In genomic region chr10:48684792-48685651, GRCh38 we compare ENCODE assay signal across 8 cellular contexts. TPM values are rescaled to one million over a fixed set of nuclear protein-coding genes. Genes with fewer than 3 reads are reported as not detected.
DNase-seq lines count a peak whose midpoint lies in the region; ATAC-seq and TF ChIP-seq lines count a peak whose summit lies in the region.

WDFY4 (plus strand) TSS chr10:48684873; CDS start chr10:48709733, 24,860 bp downstream.

- TF ChIP-seq CTCF in GM13977 (IDR thresholded peaks at IDR 0.05; ENCODE audit: extremely low read depth, insufficient read depth, missing control alignments): no peak

- ATAC-seq in GM21737 (IDR thresholded peaks at IDR 0.05; ENCODE audit: unreplicated experiment) (peak; percentile 65), left lobe of liver (peak; percentile 46)

- in situ Hi-C loops in GM13977 (cut with MboI; ENCODE audit: low pct_unique_long_range_greater_than_20kb, low sequenced_read_pairs, unreplicated experiment): no loop called here
- in situ Hi-C loops in ACHN (cut with HindIII; ENCODE audit: low pct_ligation_motif_present, low pct_unique_long_range_greater_than_20kb, low sequenced_read_pairs): no loop called here

- DNase-seq in GM13977 (ENCODE audit: low spot score): peak; percentile 74
- peak; percentile 76 for DNase-seq in NOMO-1 (lab: John Stamatoyannopoulos, UW; ENCODE audit: unreplicated experiment in 2 of 2)
- DNase-seq in left lobe of liver (ENCODE audit: low spot score): no peak
- DNase-seq in COR-L47 (lab: John Stamatoyannopoulos, UW): no peak
- DNase-seq in stimulated activated naive CD4-positive, alpha-beta T cell (lab: John Stamatoyannopoulos, UW): no peak
- no peak for DNase-seq in ureter (ENCODE audit: low spot score)
- DNase-seq in ACHN: no peak

RNA-seq across cellular contexts. Expression of gene WDFY4, which starts in this region (rescaled TPM):
- 1.3 TPM for total RNA-seq in left lobe of liver
- total RNA-seq in ureter: 7.0 TPM

Comparison
In these comparisons a context has a peak if more than half of its experiments do, and no peak if none do; other contexts are left out.
1. DNase-seq: peak in GM13977 (single experiment) and NOMO-1 (2 of 2); none in left lobe of liver (single experiment), COR-L47 (single experiment), stimulated activated naive CD4-positive, alpha-beta T cell (0 of 6), ureter (single experiment) and ACHN (single experiment).